8 cellular contexts compared by ENCODE assay signal in the genomic region with DNA sequence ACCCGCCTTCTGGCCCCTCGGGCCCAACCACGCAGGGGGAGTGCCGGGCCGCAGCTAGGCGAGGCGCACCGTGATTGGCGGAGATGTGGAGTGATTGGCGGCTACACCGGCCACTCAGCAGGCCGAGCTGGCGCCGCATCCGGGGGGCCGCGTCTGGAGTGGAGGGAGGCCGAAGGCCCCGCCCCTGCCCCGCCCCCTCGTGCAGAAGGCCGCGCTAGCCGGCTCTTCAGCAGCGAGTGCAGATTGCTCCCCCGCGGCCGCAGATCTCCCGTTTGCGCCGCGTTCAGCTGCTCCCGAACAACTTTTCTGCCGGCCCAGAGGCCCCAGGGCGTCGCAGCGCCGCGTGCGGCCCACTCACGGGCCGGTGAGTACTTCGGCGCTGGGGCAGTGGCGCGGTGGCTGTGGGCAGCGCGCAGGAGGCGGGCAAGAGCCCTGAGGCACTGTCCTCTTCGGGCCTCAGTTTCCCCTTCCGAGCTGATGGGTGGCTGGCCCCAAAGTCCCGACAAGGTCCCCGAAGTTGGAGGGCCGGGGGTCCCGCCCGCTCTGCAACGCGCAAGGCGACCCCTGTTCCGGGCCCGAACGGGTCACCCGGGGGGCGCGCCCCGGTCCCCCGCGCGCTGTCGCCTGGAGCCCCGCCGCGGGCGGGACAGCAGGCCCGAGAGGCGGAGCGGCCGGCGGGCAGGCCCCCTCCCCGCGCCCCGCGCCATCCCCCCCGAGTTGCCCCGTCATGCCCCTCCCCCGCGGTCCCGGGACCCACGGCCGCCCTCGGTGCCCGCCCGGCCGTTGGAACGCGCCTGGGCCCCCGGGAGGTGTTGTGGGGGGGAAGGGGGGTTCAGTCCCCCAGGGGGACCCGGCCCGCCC. TPM values are rescaled to one million over a fixed set of nuclear protein-coding genes. Genes with fewer than 3 reads are reported as not detected.
A peak's percentile ranks its signal among the peaks of the same experiment; 100 is the strongest.
DNase-seq lines count a peak whose midpoint lies in the region; FAIRE-seq and TF ChIP-seq lines count a peak whose summit lies in the region.

A gene with protein sequence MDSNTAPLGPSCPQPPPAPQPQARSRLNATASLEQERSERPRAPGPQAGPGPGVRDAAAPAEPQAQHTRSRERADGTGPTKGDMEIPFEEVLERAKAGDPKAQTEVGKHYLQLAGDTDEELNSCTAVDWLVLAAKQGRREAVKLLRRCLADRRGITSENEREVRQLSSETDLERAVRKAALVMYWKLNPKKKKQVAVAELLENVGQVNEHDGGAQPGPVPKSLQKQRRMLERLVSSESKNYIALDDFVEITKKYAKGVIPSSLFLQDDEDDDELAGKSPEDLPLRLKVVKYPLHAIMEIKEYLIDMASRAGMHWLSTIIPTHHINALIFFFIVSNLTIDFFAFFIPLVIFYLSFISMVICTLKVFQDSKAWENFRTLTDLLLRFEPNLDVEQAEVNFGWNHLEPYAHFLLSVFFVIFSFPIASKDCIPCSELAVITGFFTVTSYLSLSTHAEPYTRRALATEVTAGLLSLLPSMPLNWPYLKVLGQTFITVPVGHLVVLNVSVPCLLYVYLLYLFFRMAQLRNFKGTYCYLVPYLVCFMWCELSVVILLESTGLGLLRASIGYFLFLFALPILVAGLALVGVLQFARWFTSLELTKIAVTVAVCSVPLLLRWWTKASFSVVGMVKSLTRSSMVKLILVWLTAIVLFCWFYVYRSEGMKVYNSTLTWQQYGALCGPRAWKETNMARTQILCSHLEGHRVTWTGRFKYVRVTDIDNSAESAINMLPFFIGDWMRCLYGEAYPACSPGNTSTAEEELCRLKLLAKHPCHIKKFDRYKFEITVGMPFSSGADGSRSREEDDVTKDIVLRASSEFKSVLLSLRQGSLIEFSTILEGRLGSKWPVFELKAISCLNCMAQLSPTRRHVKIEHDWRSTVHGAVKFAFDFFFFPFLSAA (plus strand): TSS at position 200 of the 861 bp plus-strand sequence. CDS start 7,606 bp downstream, outside the sequence.

- H3K36me3 Mint-ChIP-seq in activated naive CD4-positive, alpha-beta T cell treated with anti-CD3 and anti-CD28 coated beads, Interleukin-2, amount 10 ng/mL, durations not matched to agents 7 days and 5 days, result no peaks in the 10 kb centered on the region
- peaks cover 2% of the 10 kb centered on the region for H3K36me3 Mint-ChIP-seq in neural progenitor cell

- FAIRE-seq in frontal cortex (lab: Jason Lieb, UNC), result peak; percentile 28

- peaks cover 17% of the 10 kb centered on the region for H3K4me1 Mint-ChIP-seq in activated naive CD4-positive, alpha-beta T cell treated with anti-CD3 and anti-CD28 coated beads, Interleukin-2, amount 10 ng/mL, durations not matched to agents 7 days and 5 days
- H3K4me1 Mint-ChIP-seq in neural progenitor cell, result peaks cover 40% of the 10 kb centered on the region

- peaks cover 2% of the 10 kb centered on the region for H3K27me3 ChIP-seq in H7 (ENCODE audit: control insufficient read depth, insufficient read depth, low read length)
- H3K27me3 ChIP-seq in MG63, result no peaks in the 10 kb centered on the region
- H3K27me3 ChIP-seq in SJSA1 (replicated peaks), result no peaks in the 10 kb centered on the region; the same call in 1 of the 2 replicates
- peaks cover 16% of the 10 kb centered on the region for H3K27me3 ChIP-seq in neural progenitor cell
- H3K27me3 ChIP-seq in stomach smooth muscle (ENCODE audit: control insufficient read depth in 1 of 2, insufficient read depth in 2 of 2, low read length in 2 of 2), result no peaks in the 10 kb centered on the region

- no peaks in the 10 kb centered on the region for H3K36me3 ChIP-seq in H7 (replicated peaks; ENCODE audit: control insufficient read depth, insufficient read depth, low read length)
- no peaks in the 10 kb centered on the region for H3K36me3 ChIP-seq in MG63
- H3K36me3 ChIP-seq in SJSA1, result no peaks in the 10 kb centered on the region; the same call in 1 of the 2 replicates
- H3K36me3 ChIP-seq in neural progenitor cell, result no peaks in the 10 kb centered on the region
- no peaks in the 10 kb centered on the region for H3K36me3 ChIP-seq in stomach smooth muscle (ENCODE audit: control insufficient read depth in 2 of 2, insufficient read depth in 2 of 2, low read length in 2 of 2)

- H3K27ac ChIP-seq in SJSA1, result no peak within 1 kb of the TSS; the same call in 1 of the 2 replicates
- H3K27ac ChIP-seq in neural progenitor cell, result no peak within 1 kb of the TSS
- H3K27ac ChIP-seq in stomach smooth muscle (ENCODE audit: low read length), result peak within 1 kb of the TSS; percentile 86

- H3K9ac ChIP-seq in neural progenitor cell, result peak within 1 kb of the TSS; percentile 74
- H3K9ac ChIP-seq in stomach smooth muscle (ENCODE audit: low read length in 2 of 2), result peak within 1 kb of the TSS; percentile 82 to 84

- H3K4me1 ChIP-seq in SJSA1 (replicated peaks), result peaks cover 46% of the 10 kb centered on the region
- H3K4me1 ChIP-seq in neural progenitor cell, result peaks cover 6% of the 10 kb centered on the region
- peaks cover 47% of the 10 kb centered on the region for H3K4me1 ChIP-seq in stomach smooth muscle (ENCODE audit: control insufficient read depth, insufficient read depth, low read length)

- H4K20me1 ChIP-seq in neural progenitor cell (ENCODE audit: low read depth), result peaks cover 31% of the 10 kb centered on the region

- peak within 1 kb of the TSS; percentile 86 for H2AFZ ChIP-seq in neural progenitor cell (replicated peaks)

- H3K79me2 ChIP-seq in neural progenitor cell (ENCODE audit: low read depth), result peaks cover 5% of the 10 kb centered on the region

- H3F3A ChIP-seq in neural progenitor cell (ENCODE audit: low read depth), result no peaks in the 10 kb centered on the region

- peak within 1 kb of the TSS; percentile 77 for H3K4me3 Mint-ChIP-seq in activated naive CD4-positive, alpha-beta T cell treated with anti-CD3 and anti-CD28 coated beads, Interleukin-2, amount 10 ng/mL, durations not matched to agents 7 days and 5 days
- H3K4me3 Mint-ChIP-seq in neural progenitor cell, result peak within 1 kb of the TSS; percentile 92

- peak within 1 kb of the TSS; percentile 93 for H3K4me2 ChIP-seq in neural progenitor cell

- H3K4me3 ChIP-seq in H7 (ENCODE audit: insufficient read depth, low read depth, low read length) (peak within 1 kb of the TSS; percentile 95), MG63 (peak within 1 kb of the TSS; percentile 66), SJSA1 (peak within 1 kb of the TSS; percentile 88), neural progenitor cell (peak within 1 kb of the TSS; percentile 95), stomach smooth muscle (ENCODE audit: low read length in 2 of 2) (peak within 1 kb of the TSS; percentile 78 to 92)

- no peaks in the 10 kb centered on the region for H3K9me3 Mint-ChIP-seq in activated naive CD4-positive, alpha-beta T cell treated with anti-CD3 and anti-CD28 coated beads, Interleukin-2, amount 10 ng/mL, durations not matched to agents 7 days and 5 days
- H3K9me3 Mint-ChIP-seq in neural progenitor cell, result no peaks in the 10 kb centered on the region

- peak; percentile 96 for DNase-seq in ELR (ENCODE audit: low read depth)
- DNase-seq in H7, result peak; percentile 100
- peak; percentile 96 for DNase-seq in MG63
- DNase-seq in SJSA1 (ENCODE audit: low read depth in 1 of 2, low spot score in 2 of 2), result peak; percentile 93
- DNase-seq in activated naive CD4-positive, alpha-beta T cell treated with anti-CD3 and anti-CD28 coated beads, Interleukin-2, amount 10 ng/mL, durations not matched to agents 7 days and 5 days, result peak; percentile 98
- DNase-seq in frontal cortex (ENCODE audit: low spot score in 2 of 2), result peak; percentile 100
- DNase-seq in neural progenitor cell (ENCODE audit: low spot score), result peak; percentile 99

- no peaks in the 10 kb centered on the region for H3K9me3 ChIP-seq in MG63
- no peaks in the 10 kb centered on the region for H3K9me3 ChIP-seq in SJSA1 (replicated peaks)
- H3K9me3 ChIP-seq in neural progenitor cell (ENCODE audit: low read depth), result no peaks in the 10 kb centered on the region
- H3K9me3 ChIP-seq in stomach smooth muscle (ENCODE audit: control insufficient read depth in 2 of 2, low read length in 2 of 2), result no peaks in the 10 kb centered on the region

- peaks cover 57% of the 10 kb centered on the region for H3K27me3 Mint-ChIP-seq in activated naive CD4-positive, alpha-beta T cell treated with anti-CD3 and anti-CD28 coated beads, Interleukin-2, amount 10 ng/mL, durations not matched to agents 7 days and 5 days
- peaks cover 3% of the 10 kb centered on the region for H3K27me3 Mint-ChIP-seq in neural progenitor cell (ENCODE audit: insufficient read depth, low read depth)

- H3K27ac Mint-ChIP-seq in activated naive CD4-positive, alpha-beta T cell treated with anti-CD3 and anti-CD28 coated beads, Interleukin-2, amount 10 ng/mL, durations not matched to agents 7 days and 5 days, result peak within 1 kb of the TSS; percentile 73
- peak within 1 kb of the TSS; percentile 79 for H3K27ac Mint-ChIP-seq in neural progenitor cell

- CTCF ChIA-PET in activated naive CD4-positive, alpha-beta T cell treated with anti-CD3 and anti-CD28 coated beads, Interleukin-2, amount 10 ng/mL, durations not matched to agents 7 days and 5 days (lab: Charles Lee), result interaction anchor here (24.7 kb wide), 1 partner anchor 57 kb away, joined by 504 read pairs; no protein-coding TSS in a partner anchor

- TF ChIP-seq CTCF in neural progenitor cell (IDR thresholded peaks at IDR 0.05), result no peak

RNA-seq across cellular contexts. Expression of the gene that starts here (rescaled TPM):
- 21.0 and 22.6 TPM in 2 replicates for total RNA-seq in H7 (2014; rRNA removed; shearing (Covaris generic))
- 7.1 and 7.6 TPM in 2 replicates for total RNA-seq in MG63 (2014; rRNA removed; shearing (Covaris generic); ENCODE audit: low replicate concordance)
- 17.4 and 21.0 TPM in 2 replicates for total RNA-seq in SJSA1 (2014; rRNA removed; shearing (Covaris generic))
- 3.7 TPM for total RNA-seq in frontal cortex
- 8.8 and 28.4 TPM in 2 replicates for total RNA-seq in neural progenitor cell (ENCODE audit: low replicate concordance)
